Comparison of ENCODE assay signal across 15 cellular contexts in the genomic region with DNA sequence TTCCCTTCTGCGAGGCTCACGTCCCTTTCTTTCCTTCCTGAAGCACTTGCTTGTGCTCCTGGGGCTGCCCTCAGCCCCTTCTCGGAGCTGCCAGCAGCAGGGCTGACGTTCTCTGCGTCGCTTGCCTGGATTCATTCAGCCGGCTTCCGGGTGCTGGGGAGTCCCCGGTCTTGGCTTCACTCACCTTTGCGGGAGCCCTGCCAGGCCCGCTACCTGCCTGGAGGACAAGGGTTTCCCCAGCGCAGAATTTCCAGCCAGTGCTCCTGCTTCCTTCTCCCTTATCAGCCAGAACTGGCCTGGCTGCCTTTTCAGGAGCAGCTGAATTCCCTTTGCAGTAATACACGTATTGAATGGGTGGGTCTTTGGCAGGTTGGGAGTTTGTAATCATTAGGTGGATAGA. TPM values are rescaled to one million over a fixed set of nuclear protein-coding genes. Genes with fewer than 3 reads are reported as not detected.
A peak's percentile ranks its signal among the peaks of the same experiment; 100 is the strongest.
DNase-seq lines count a peak whose midpoint lies in the region; ATAC-seq, FAIRE-seq and TF ChIP-seq lines count a peak whose summit lies in the region.
"Had no signal": no experiment of that assay in that cellular context is flagged by ENCODE, and none has a peak within 500 bp of the region (broad histone marks: within the 10 kb centered on the region; RNA-seq: fewer than 3 reads in every experiment).

No MANE protein-coding gene starts in this region.

- H3K4me1 ChIP-seq in cardiac muscle cell (ENCODE audit: low read depth) (peaks cover 3% of the 10 kb centered on the region), right lobe of liver (peaks cover 0 to 42% (median 22%) of the 10 kb centered on the region in 4 donors)
- H3K4me1 ChIP-seq in effector memory CD4-positive, alpha-beta T cell (ENCODE audit: control insufficient read depth, insufficient read depth, low read length, poor library complexity, severe bottlenecking) = peaks cover 17% of the 10 kb centered on the region

- TF ChIP-seq CTCF in cardiac muscle cell (IDR thresholded peaks at IDR 0.05; ENCODE audit: low read depth, low read length) (no peak), RWPE1 (conservative IDR thresholded peaks at IDR 0.05; ENCODE audit: low read depth) (no peak), right lobe of liver (IDR thresholded peaks at IDR 0.05) (no peak)

- H3K9me3 ChIP-seq in cardiac muscle cell (ENCODE audit: low read depth) (no peaks in the 10 kb centered on the region), right lobe of liver (no peaks in the 10 kb centered on the region)
- H3K9me3 ChIP-seq in effector memory CD4-positive, alpha-beta T cell (ENCODE audit: control insufficient read depth, low read length) = no peaks in the 10 kb centered on the region
- H3K9me3 ChIP-seq: gastroesophageal sphincter had no signal

- no peak for TF ChIP-seq POLR2A in right lobe of liver (IDR thresholded peaks at IDR 0.05)

- no peak for FAIRE-seq in HTR-8/SVneo (lab: Jason Lieb, UNC)
- FAIRE-seq: kidney had no signal

- 21% methylated on average over 12 of the region's 13 CpGs for WGBS in right lobe of liver (ENCODE audit: insufficient coverage, low coverage, low lambda C conversion rate, missing lambda C conversion rate)

- ATAC-seq in left cardiac atrium (no peak), right lobe of liver (peak; percentile 63 to 75 (median 74)), GM18867 (IDR thresholded peaks at IDR 0.05; ENCODE audit: unreplicated experiment) (no peak)
- ATAC-seq: gastroesophageal sphincter, Panc1 had no signal

- H3K36me3 ChIP-seq in cardiac muscle cell = peaks cover 4% of the 10 kb centered on the region
- peaks cover 0 to 4% (median 0%) of the 10 kb centered on the region in 4 donors for H3K36me3 ChIP-seq in right lobe of liver
- peaks cover 25% of the 10 kb centered on the region for H3K36me3 ChIP-seq in effector memory CD4-positive, alpha-beta T cell (ENCODE audit: control insufficient read depth, insufficient read depth, low read length)

- DNase-seq in cardiac muscle cell (ENCODE audit: low read depth in 1 of 2, low spot score in 1 of 2) (no peak), left cardiac atrium (no peak), RWPE1 (ENCODE audit: low spot score) (no peak), right lobe of liver (peak; percentile 91 to 93 (median 92)), ureter (ENCODE audit: low spot score) (peak; percentile 73), HTR-8/SVneo (ENCODE audit: insufficient read length, low spot score) (no peak)
- no peak for DNase-seq in effector memory CD4-positive, alpha-beta T cell
- DNase-seq: activated CD4-positive, alpha-beta T cell treated with anti-CD3 and anti-CD28 coated beads, Interleukin-2, amount 50 U/mL, for 4 hours; dermis blood vessel endothelial cell; kidney; occipital lobe had no signal

- H3K27me3 ChIP-seq in cardiac muscle cell (no peaks in the 10 kb centered on the region), right lobe of liver (no peaks in the 10 kb centered on the region)
- H3K27me3 ChIP-seq in effector memory CD4-positive, alpha-beta T cell (replicated peaks; ENCODE audit: control insufficient read depth, insufficient read depth, low read length, poor library complexity, severe bottlenecking) = no peaks in the 10 kb centered on the region
- H3K27me3 ChIP-seq: gastroesophageal sphincter had no signal

- H3K4me3 ChIP-seq in cardiac muscle cell (no peak overlapping the region), right lobe of liver (no peak overlapping the region)
- H3K4me3 ChIP-seq in effector memory CD4-positive, alpha-beta T cell (ENCODE audit: insufficient read depth, low read depth, low read length, poor library complexity, severe bottlenecking) = no peak overlapping the region
- H3K4me3 ChIP-seq: gastroesophageal sphincter had no signal

- peak overlapping the region; percentile 55 for H3K27ac ChIP-seq in cardiac muscle cell
- peak overlapping the region; percentile 14 for H3K27ac ChIP-seq in RWPE1
- H3K27ac ChIP-seq in right lobe of liver = peak overlapping the region in 1 of 3 donors; percentile 47
- H3K27ac ChIP-seq in effector memory CD4-positive, alpha-beta T cell (ENCODE audit: insufficient read depth, low read length, poor library complexity, severe bottlenecking) = no peak overlapping the region
- H3K27ac ChIP-seq: gastroesophageal sphincter had no signal

- CTCF ChIA-PET in RWPE1 (lab: Yijun Ruan, JAX) = no interaction called here

- POLR2A ChIA-PET in RWPE1 (lab: Yijun Ruan, JAX; ENCODE audit: low non-redundant PET) = no interaction called here

- intact Hi-C loops in left cardiac atrium (cut with DNase I) (no loop called here), right lobe of liver (cut with DNase I) (no loop called here)

RNA-seq across cellular contexts. Expression of gene IL17C, which starts 22.1 kb away (rescaled TPM):
- total RNA-seq in cardiac muscle cell = not detected in 2 replicates
- polyA plus RNA-seq in cardiac muscle cell = not detected in 2 replicates
- total RNA-seq in left cardiac atrium = not detected
- not detected for total RNA-seq in right lobe of liver
- total RNA-seq in ureter = not detected
- total RNA-seq: dermis blood vessel endothelial cell, gastroesophageal sphincter, kidney, LHCN-M2, occipital lobe had no signal

RNA-seq across cellular contexts. Expression of gene CYBA, which starts 34.5 kb away (rescaled TPM):
- 174 and 218 TPM in 2 replicates for total RNA-seq in cardiac muscle cell
- polyA plus RNA-seq in cardiac muscle cell = 233 and 237 TPM in 2 replicates
- total RNA-seq in left cardiac atrium = 100 to 1,000 TPM in 1 of 2 donors, 10 to 100 TPM in 1; 58.9 to 131 TPM
- 10 to 100 TPM; 22.8 to 70.0 (median 41.3) TPM for total RNA-seq in right lobe of liver
- total RNA-seq in ureter = 279 TPM

RNA-seq across cellular contexts. Expression of gene ZC3H18, which starts 46.1 kb away (rescaled TPM):
- total RNA-seq in cardiac muscle cell (16.1 and 26.9 TPM in 2 replicates), left cardiac atrium (10 to 100 TPM; 23.1 to 25.3 TPM), right lobe of liver (10 to 100 TPM in 5 of 6 experiments, 1 to 10 TPM in 1; 8.7 to 22.8 (median 16.4) TPM), ureter (47.3 TPM)
- polyA plus RNA-seq in cardiac muscle cell = 26.8 and 31.7 TPM in 2 replicates

RNA-seq across cellular contexts. Expression of gene MVD, which starts 46.6 kb away (rescaled TPM):
- total RNA-seq in cardiac muscle cell (65.0 and 159 TPM in 2 replicates), left cardiac atrium (10 to 100 TPM; 31.3 to 32.9 TPM), right lobe of liver (10 to 100 TPM; 10.2 to 57.1 (median 15.2) TPM), ureter (43.9 TPM)
- polyA plus RNA-seq in cardiac muscle cell = 88.4 and 192 TPM in 2 replicates

Comparison
In these comparisons a context has a peak if more than half of its experiments do, and no peak if none do; other contexts are left out.
1. DNase-seq: peak in right lobe of liver (3 of 3) and ureter (single experiment); none in cardiac muscle cell (0 of 2), left cardiac atrium (single experiment), RWPE1 (single experiment), HTR-8/SVneo (single experiment) and effector memory CD4-positive, alpha-beta T cell (0 of 3).
2. ATAC-seq: peak in right lobe of liver (4 of 4); none in left cardiac atrium (0 of 2) and GM18867 (single experiment).